Comparison of ENCODE assay signal across 13 cellular contexts in genomic region chr1:149771653-149772425, GRCh38. TPM values are rescaled to one million over a fixed set of nuclear protein-coding genes. Genes with fewer than 3 reads are reported as not detected.
DNase-seq lines count a peak whose midpoint lies in the region; ATAC-seq lines count a peak whose summit lies in the region.
"Not testable (repeated sequence)": the region's sequence is repeated elsewhere in the genome, so short reads cannot be mapped to it uniquely, and the experiment has no call there.
"Had no signal": no experiment of that assay in that cellular context is flagged by ENCODE, and none has a peak within 500 bp of the region (broad histone marks: within the 10 kb centered on the region; RNA-seq: fewer than 3 reads in every experiment).

No MANE protein-coding gene starts in this region.

- H3K36me3 Mint-ChIP-seq in activated T-cell treated with anti-CD3 and anti-CD28 coated beads, Interleukin-2, amount 50 U/mL, for 72 hours (ENCODE audit: insufficient read depth in 2 of 2); stimulated activated memory B cell treated with anti-CD40 and anti-IgM and Interleukin-4, amounts not matched to agents 10 μg/mL and 1 μg/mL and 100 μg/mL, for 72 hours: not testable (repeated sequence)

- ATAC-seq in GM18498 (IDR thresholded peaks at IDR 0.05; ENCODE audit: unreplicated experiment) (peak; percentile 87), GM18909 (IDR thresholded peaks at IDR 0.05; ENCODE audit: poor library complexity, unreplicated experiment) (peak; percentile 83), GM21390 (IDR thresholded peaks at IDR 0.05; ENCODE audit: unreplicated experiment) (peak; percentile 97), HG02642 (IDR thresholded peaks at IDR 0.05; ENCODE audit: poor library complexity, unreplicated experiment) (peak; percentile 83), HG03060 (IDR thresholded peaks at IDR 0.05; ENCODE audit: low read depth, unreplicated experiment) (peak; percentile 94), HG03457 (IDR thresholded peaks at IDR 0.05; ENCODE audit: unreplicated experiment) (peak; percentile 85)
- peak; percentile 92 to 96 for ATAC-seq in activated T-cell treated with anti-CD3 and anti-CD28 coated beads, Interleukin-2, amount 50 U/mL, for 72 hours (replicated peaks in 1 of 2)
- peak; percentile 96 for ATAC-seq in stimulated activated memory B cell treated with anti-CD40 and anti-IgM and Interleukin-4, amounts not matched to agents 10 μg/mL and 1 μg/mL and 100 μg/mL, for 72 hours

- not testable (repeated sequence) for DNase-seq in activated T-cell treated with anti-CD3 and anti-CD28 coated beads, Interleukin-2, amount 50 U/mL, for 72 hours

- not testable (repeated sequence) for H3K4me3 Mint-ChIP-seq in activated T-cell treated with anti-CD3 and anti-CD28 coated beads, Interleukin-2, amount 50 U/mL, for 72 hours; stimulated activated memory B cell treated with anti-CD40 and anti-IgM and Interleukin-4, amounts not matched to agents 10 μg/mL and 1 μg/mL and 100 μg/mL, for 72 hours

- not testable (repeated sequence) for H3K4me1 Mint-ChIP-seq in activated T-cell treated with anti-CD3 and anti-CD28 coated beads, Interleukin-2, amount 50 U/mL, for 72 hours (ENCODE audit: low read depth); stimulated activated memory B cell treated with anti-CD40 and anti-IgM and Interleukin-4, amounts not matched to agents 10 μg/mL and 1 μg/mL and 100 μg/mL, for 72 hours

- not testable (repeated sequence) for H3K27me3 Mint-ChIP-seq in activated T-cell treated with anti-CD3 and anti-CD28 coated beads, Interleukin-2, amount 50 U/mL, for 72 hours (ENCODE audit: low read depth); stimulated activated memory B cell treated with anti-CD40 and anti-IgM and Interleukin-4, amounts not matched to agents 10 μg/mL and 1 μg/mL and 100 μg/mL, for 72 hours

- H3K9me3 Mint-ChIP-seq in activated T-cell treated with anti-CD3 and anti-CD28 coated beads, Interleukin-2, amount 50 U/mL, for 72 hours; stimulated activated memory B cell treated with anti-CD40 and anti-IgM and Interleukin-4, amounts not matched to agents 10 μg/mL and 1 μg/mL and 100 μg/mL, for 72 hours: not testable (repeated sequence)

- H3K27ac Mint-ChIP-seq in activated T-cell treated with anti-CD3 and anti-CD28 coated beads, Interleukin-2, amount 50 U/mL, for 72 hours; stimulated activated memory B cell treated with anti-CD40 and anti-IgM and Interleukin-4, amounts not matched to agents 10 μg/mL and 1 μg/mL and 100 μg/mL, for 72 hours: not testable (repeated sequence)

RNA-seq across cellular contexts. Expression of gene FCGR1A, which starts 10.7 kb away (rescaled TPM):
- not detected for total RNA-seq in activated T-cell treated with anti-CD3 and anti-CD28 coated beads, Interleukin-2, amount 50 U/mL, for 72 hours
- total RNA-seq: dermis blood vessel endothelial cell, endothelial cell of umbilical vein, H4, PC-9, T-cell had no signal
